In genomic region chr13:30479590-30480219, GRCh38 we compare ENCODE assay signal across 20 cellular contexts. TPM values are rescaled to one million over a fixed set of nuclear protein-coding genes. Genes with fewer than 3 reads are reported as not detected.
"Had no signal": no experiment of that assay in that cellular context is flagged by ENCODE, and none has a peak within 500 bp of the region (broad histone marks: within the 10 kb centered on the region; RNA-seq: fewer than 3 reads in every experiment).

No MANE protein-coding gene starts in this region.

- H3K9me3 Mint-ChIP-seq: natural killer cell, type B pancreatic cell had no signal

- H3K27me3 ChIP-seq: colonic mucosa, heart left ventricle, sigmoid colon, suprapubic skin, thyroid gland had no signal

- H3K36me3 Mint-ChIP-seq: natural killer cell, type B pancreatic cell had no signal

- H3K4me1 Mint-ChIP-seq: natural killer cell had no signal

- ATAC-seq: heart left ventricle, natural killer cell had no signal

- H3K4me3 ChIP-seq: colonic mucosa, heart left ventricle, left ventricle myocardium inferior, sigmoid colon, skin epidermis, suprapubic skin, thyroid gland had no signal

- H3K27ac ChIP-seq: colonic mucosa, heart left ventricle, left ventricle myocardium inferior, sigmoid colon, skin epidermis, suprapubic skin, thyroid gland had no signal

- H3K4me3 Mint-ChIP-seq: natural killer cell, type B pancreatic cell had no signal

- DNase-seq: caudate nucleus; dermis blood vessel endothelial cell; foreskin melanocyte; heart left ventricle; hypothalamus; left ventricle myocardium inferior; natural killer cell; occipital lobe; sigmoid colon; stimulated activated CD4-positive, alpha-beta T cell treated with anti-CD3 and anti-CD28 coated beads, Interleukin-2, amount 100 ng/mL, for 24 hours; stimulated activated naive CD4-positive, alpha-beta T cell treated with Interleukin-2 at 50 U/mL for 16 hours had no signal

- H3K36me3 ChIP-seq: colonic mucosa, heart left ventricle, left ventricle myocardium inferior, sigmoid colon, suprapubic skin, thyroid gland had no signal

- H3K4me1 ChIP-seq: colonic mucosa, heart left ventricle, left ventricle myocardium inferior, sigmoid colon, thyroid gland had no signal

- H3K27ac Mint-ChIP-seq: natural killer cell, type B pancreatic cell had no signal

- H3K9me3 ChIP-seq: colonic mucosa, heart left ventricle, left ventricle myocardium inferior, sigmoid colon, suprapubic skin, thyroid gland had no signal

RNA-seq across cellular contexts. Expression of gene UBE2L5, which starts 57.4 kb away (rescaled TPM):
- total RNA-seq: colonic mucosa, dermis blood vessel endothelial cell, left ventricle myocardium inferior, lung microvascular endothelial cell, mucosa of gallbladder, myocyte, natural killer cell, occipital lobe, pulmonary artery endothelial cell, thyroid gland had no signal
- polyA plus RNA-seq: heart left ventricle had no signal
